Comparison of ENCODE assay signal across 1 cellular context in genomic region chr11:1302461-1303073, GRCh38.
TF ChIP-seq lines count a peak whose summit lies in the region.

No MANE protein-coding gene starts in this region.

TF ChIP-seq in liver, 16 proteins besides CTCF, POLR2A, EP300 and RAD21:
- TF ChIP-seq RXRA (IDR thresholded peaks at IDR 0.05) (peak; percentile 82 to 85), MAX (IDR thresholded peaks at IDR 0.05) (peak; percentile 79), ZBTB33 (IDR thresholded peaks at IDR 0.05) (peak; percentile 41), ATF3 (IDR thresholded peaks at IDR 0.05) (no peak), JUND (IDR thresholded peaks at IDR 0.05) (no peak), TAF1 (conservative IDR thresholded peaks at IDR 0.05) (no peak), HNF4G (IDR thresholded peaks at IDR 0.05) (peak; percentile 53), HNF4A (conservative IDR thresholded peaks at IDR 0.05) (peak; percentile 68 to 76), EGR1 (IDR thresholded peaks at IDR 0.05; ENCODE audit: low read depth in 2 of 2) (peak in 1 of 2 donors; percentile 36), REST (IDR thresholded peaks at IDR 0.05) (peak; percentile 70), SP1 (IDR thresholded peaks at IDR 0.05) (peak; percentile 75), FOXA1 (IDR thresholded peaks at IDR 0.05) (peak; percentile 88), FOXA2 (IDR thresholded peaks at IDR 0.05) (peak; percentile 90), GABPA (IDR thresholded peaks at IDR 0.05 in 1 of 2, conservative IDR thresholded peaks at IDR 0.05 in 1 of 2) (no peak), YY1 (IDR thresholded peaks at IDR 0.05) (peak; percentile 83)
